ENCODE assay signal across 8 cellular contexts in the genomic region with DNA sequence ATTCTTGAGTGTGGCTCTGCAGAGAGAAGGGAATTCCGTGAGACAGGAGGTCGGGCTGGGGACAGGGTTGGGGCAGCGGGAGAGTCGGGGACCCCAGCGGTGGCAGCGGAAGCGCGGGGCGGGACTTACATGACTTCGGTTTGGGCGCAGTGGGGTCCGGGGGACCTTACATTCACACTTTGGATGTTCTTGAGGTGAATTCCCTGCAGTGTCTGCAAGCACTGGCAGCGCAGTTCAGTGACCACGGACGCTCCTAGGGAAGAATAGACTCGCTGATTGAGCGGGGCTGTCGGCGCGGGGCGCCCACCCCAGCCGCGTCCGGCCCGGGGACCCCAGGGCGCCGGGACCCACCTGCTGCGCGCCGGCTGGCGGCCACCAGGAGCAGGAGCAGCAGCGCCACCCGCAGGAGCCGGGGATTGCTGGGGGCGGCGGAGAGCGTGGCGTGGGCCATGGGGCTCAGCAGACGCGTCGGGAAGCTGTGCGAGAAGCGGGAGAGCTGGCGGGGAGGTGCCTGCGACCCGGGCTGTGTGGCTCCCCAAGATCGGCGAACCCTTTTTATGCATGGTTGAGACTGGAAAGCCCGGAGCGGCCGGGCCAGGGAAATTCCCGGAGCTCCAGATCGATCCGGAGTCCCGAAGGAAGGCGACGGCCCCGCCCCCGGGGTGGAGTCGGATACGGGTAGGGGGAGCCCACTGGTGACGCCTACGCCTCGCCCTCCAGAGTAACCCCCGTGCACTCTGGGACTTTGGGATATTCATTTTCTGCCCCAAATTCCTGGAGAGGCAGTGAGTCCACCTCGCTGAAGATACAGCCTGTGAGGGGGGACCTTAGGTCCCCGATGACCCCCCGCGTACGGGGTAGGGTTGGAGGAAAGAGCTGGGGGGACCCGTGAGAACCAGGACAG. TPM values are rescaled to one million over a fixed set of nuclear protein-coding genes. Genes with fewer than 3 reads are reported as not detected.
DNase-seq lines count a peak whose midpoint lies in the region; ATAC-seq and TF ChIP-seq lines count a peak whose summit lies in the region.

A gene (minus strand): TSS at position 529 of the 904 bp plus-strand sequence. CDS start 78 bp downstream, at position 451.

- no peaks in the 10 kb centered on the region for H3K36me3 ChIP-seq in HUES6 (ENCODE audit: control insufficient read depth, insufficient read depth, low read length)
- H3K36me3 ChIP-seq in esophagus squamous epithelium = no peaks in the 10 kb centered on the region

- no peaks in the 10 kb centered on the region for H3K36me3 Mint-ChIP-seq in type B pancreatic cell

- H3K4me3 ChIP-seq in HUES6 (ENCODE audit: low read depth, low read length) = peak within 1 kb of the TSS; percentile 85
- H3K4me3 ChIP-seq in esophagus squamous epithelium = peak within 1 kb of the TSS; percentile 47 to 79 (median 62)
- H3K4me3 ChIP-seq in mononuclear cell (ENCODE audit: low read length) = peak within 1 kb of the TSS; percentile 51

- peak within 1 kb of the TSS; percentile 93 for H3K4me3 Mint-ChIP-seq in type B pancreatic cell

- H3K27ac ChIP-seq in HUES6 (ENCODE audit: low read depth, low read length) (no peak within 1 kb of the TSS), esophagus squamous epithelium (peak within 1 kb of the TSS; percentile 13 to 63 (median 58))

- peaks cover 65% of the 10 kb centered on the region for H3K27me3 Mint-ChIP-seq in type B pancreatic cell

- TF ChIP-seq POLR2A in esophagus squamous epithelium (IDR thresholded peaks at IDR 0.05) = peak in 1 of 4 donors; percentile 20

- H3K9ac ChIP-seq in HUES6 (ENCODE audit: low read length) = peak within 1 kb of the TSS; percentile 72

- intact Hi-C loops in esophagus squamous epithelium (cut with DNase I) = no loop called here

- peaks cover 13% of the 10 kb centered on the region for H3K4me1 Mint-ChIP-seq in type B pancreatic cell (ENCODE audit: unreplicated experiment)

- H3K9me3 ChIP-seq in HUES6 (ENCODE audit: control insufficient read depth, insufficient read depth, low read depth, low read length) (no peaks in the 10 kb centered on the region), esophagus squamous epithelium (no peaks in the 10 kb centered on the region), mononuclear cell (ENCODE audit: low read depth, low read length) (no peaks in the 10 kb centered on the region)

- H3K27me3 ChIP-seq in HUES6 (ENCODE audit: control insufficient read depth, insufficient read depth, low read length) (peaks cover 9% of the 10 kb centered on the region), esophagus squamous epithelium (peaks cover 0 to 11% (median 0%) of the 10 kb centered on the region in 4 donors), mononuclear cell (ENCODE audit: insufficient read depth, low read length) (peaks cover 31% of the 10 kb centered on the region)

- no peaks in the 10 kb centered on the region for H3K9me3 Mint-ChIP-seq in type B pancreatic cell

- peaks cover 14% of the 10 kb centered on the region for H3K4me1 ChIP-seq in HUES6 (ENCODE audit: control insufficient read depth, insufficient read depth, low read length)
- H3K4me1 ChIP-seq in esophagus squamous epithelium = peaks cover 0 to 24% (median 4%) of the 10 kb centered on the region in 3 donors
- peaks cover 23% of the 10 kb centered on the region for H3K4me1 ChIP-seq in mononuclear cell (ENCODE audit: insufficient read depth, low read length)

- WGBS in esophagus squamous epithelium, 2 donors = 0% methylated on average over 15 to 16 of the region's 71 CpGs

- ATAC-seq in GM19397 (IDR thresholded peaks at IDR 0.05; ENCODE audit: unreplicated experiment) = peak; percentile 54
- no peak for ATAC-seq in HG03520 (IDR thresholded peaks at IDR 0.05; ENCODE audit: unreplicated experiment)

- peak within 1 kb of the TSS; percentile 72 for H3K27ac Mint-ChIP-seq in type B pancreatic cell

- DNase-seq in D341Med (ENCODE audit: low spot score) (peak; percentile 81), esophagus squamous epithelium (lab: John Stamatoyannopoulos, UW) (no peak), type B pancreatic cell (ENCODE audit: extremely low spot score, unreplicated experiment) (peak; percentile 79)
- DNase-seq in activated CD4-positive, alpha-beta T cell treated with anti-CD3 and anti-CD28 coated beads, Interleukin-2, amount 50 U/mL, for 48 hours = peak; percentile 2 to 6

- peak; percentile 13 to 62 (median 41) for TF ChIP-seq CTCF in esophagus squamous epithelium (IDR thresholded peaks at IDR 0.05)
- TF ChIP-seq CTCF in type B pancreatic cell (conservative IDR thresholded peaks at IDR 0.05) = peak; percentile 65

RNA-seq across cellular contexts. Expression of the gene that starts here (rescaled TPM):
- 1 to 10 TPM in 1 of 4 donors, not detected in 3; 3.2 TPM for total RNA-seq in esophagus squamous epithelium
- 46.6 TPM for total RNA-seq in mononuclear cell
- total RNA-seq in type B pancreatic cell (ENCODE audit: low replicate concordance) = 5.2 and 5.9 TPM in 2 replicates
